Comparison of ENCODE assay signal across 8 cellular contexts in the genomic region with DNA sequence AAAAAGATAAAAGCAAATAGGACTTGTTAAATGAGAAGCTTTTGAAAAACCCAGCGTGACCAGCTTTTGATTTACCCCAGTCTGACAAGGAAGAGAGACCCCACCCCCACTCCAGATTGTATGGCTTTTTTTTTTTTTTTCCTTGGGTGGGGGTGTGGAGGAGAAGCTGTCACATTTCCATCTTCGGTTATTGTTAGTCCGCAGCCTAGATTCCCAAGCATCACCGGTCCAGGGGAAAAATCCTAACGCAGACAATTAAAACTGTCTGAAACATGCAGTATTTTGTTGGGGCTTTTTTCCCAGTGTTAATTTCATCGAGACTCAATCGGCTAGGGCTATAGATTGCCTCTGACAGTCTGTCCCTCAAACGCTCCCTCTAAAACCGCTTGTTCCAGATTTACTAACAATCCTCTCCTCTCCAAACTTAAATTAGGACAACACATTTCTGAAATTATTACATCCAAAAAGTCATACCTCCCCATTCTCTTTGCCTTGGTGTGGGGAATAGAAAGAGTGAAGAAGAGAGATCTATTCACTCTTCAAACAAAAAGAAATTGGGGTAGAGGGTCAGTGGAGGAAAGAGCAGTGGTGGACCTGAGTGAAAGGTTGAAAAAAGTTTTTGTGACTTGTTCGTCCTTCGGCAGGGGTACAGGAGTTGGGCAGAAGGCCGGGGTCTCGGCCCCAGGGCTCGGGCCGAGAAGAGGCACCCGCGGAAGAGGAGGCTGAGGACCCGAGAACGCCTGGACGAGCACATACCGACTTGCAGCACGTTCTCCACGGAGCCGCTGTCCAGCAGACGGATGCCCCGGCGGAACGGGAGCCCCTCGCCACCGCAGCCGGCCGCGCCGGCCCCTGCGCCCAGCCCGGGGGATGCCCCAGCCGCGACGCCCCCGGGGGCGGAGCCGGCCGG. TPM values are rescaled to one million over a fixed set of nuclear protein-coding genes. Genes with fewer than 3 reads are reported as not detected.
DNase-seq lines count a peak whose midpoint lies in the region; ATAC-seq and TF ChIP-seq lines count a peak whose summit lies in the region.

No MANE protein-coding gene starts in this region.

- peaks cover 16 to 17% of the 10 kb centered on the region in 2 donors for H3K4me1 Mint-ChIP-seq in natural killer cell

- H3K4me3 Mint-ChIP-seq in natural killer cell = peak overlapping the region; percentile 88

- H3K9me3 Mint-ChIP-seq in natural killer cell = no peaks in the 10 kb centered on the region

- ATAC-seq in GM19395 (IDR thresholded peaks at IDR 0.05; ENCODE audit: unreplicated experiment) (peak; percentile 17), natural killer cell (peak; percentile 25 to 43 (median 30)), aorta (ENCODE audit: low FRiP score) (peak; percentile 60)

- DNase-seq in ACHN (peak; percentile 8), NCI-H1694 (lab: John Stamatoyannopoulos, UW) (peak; percentile 66), fibroblast of the aortic adventitia (ENCODE audit: low read depth) (peak; percentile 35), natural killer cell (no peak), aorta (peak; percentile 56 to 83), germinal center (ENCODE audit: low spot score) (no peak)
- DNase-seq in activated T-cell treated with anti-CD3 and anti-CD28 coated beads, Interleukin-2, amount 50 U/mL, for 48 hours = peak; percentile 36 to 49

- H3K27me3 ChIP-seq in aorta (ENCODE audit: control insufficient read depth in 1 of 2, insufficient read depth in 2 of 2, low read length in 1 of 2) = no peaks in the 10 kb centered on the region

- in situ Hi-C loops in ACHN (cut with HindIII; ENCODE audit: low pct_ligation_motif_present, low pct_unique_long_range_greater_than_20kb, low sequenced_read_pairs) = no loop called here

- no peaks in the 10 kb centered on the region for H3K36me3 Mint-ChIP-seq in natural killer cell

- intact Hi-C loops in natural killer cell (cut with micrococcal nuclease) (no loop called here), aorta (cut with DNase I) (loop anchor here (10.0 kb wide), 2 partner anchors 60 to 100 kb away; no protein-coding TSS in a partner anchor)

- no peaks in the 10 kb centered on the region for H3K36me3 ChIP-seq in aorta (ENCODE audit: control insufficient read depth in 1 of 2, insufficient read depth in 2 of 2, low read length in 1 of 2)

- no peaks in the 10 kb centered on the region for H3K4me1 ChIP-seq in aorta (ENCODE audit: control insufficient read depth in 1 of 2, insufficient read depth in 2 of 2, low read length in 2 of 2)

- no peaks in the 10 kb centered on the region for H3K9me3 ChIP-seq in aorta (ENCODE audit: control insufficient read depth, low read length)

- H3K27ac ChIP-seq in aorta (ENCODE audit: low read depth in 1 of 2, low read length in 2 of 2) = peak overlapping the region in 1 of 2 donors; percentile 12

- 3 to 5% methylated on average over 17 to 43 of the region's 43 CpGs for WGBS in aorta, 2 donors

- H3K4me3 ChIP-seq in fibroblast of the aortic adventitia (ENCODE audit: low read depth, low read length) (peak overlapping the region; percentile 71), aorta (ENCODE audit: low read length in 2 of 2) (peak overlapping the region; percentile 58 to 75)

- H3K27ac Mint-ChIP-seq in natural killer cell = peak overlapping the region; percentile 55 to 71

- H3K27me3 Mint-ChIP-seq in natural killer cell (ENCODE audit: low read depth in 2 of 2) = peaks cover 0 to 8% of the 10 kb centered on the region in 2 donors

- TF ChIP-seq CTCF in fibroblast of the aortic adventitia (IDR thresholded peaks at IDR 0.05; ENCODE audit: insufficient read depth, low read length) = no peak
- no peak for TF ChIP-seq CTCF in natural killer cell (IDR thresholded peaks at IDR 0.05)

RNA-seq across cellular contexts. Expression of gene ZSWIM5, which starts 1.1 kb away (rescaled TPM):
- total RNA-seq in fibroblast of the aortic adventitia (ENCODE audit: low replicate concordance) = 0.49 and 4.7 TPM in 2 replicates
- total RNA-seq in natural killer cell = 1 to 10 TPM; 1.1 to 2.3 (median 1.3) TPM
- total RNA-seq in aorta = 1 to 10 TPM; 2.1 to 2.8 TPM
- 1 to 10 TPM in 1 of 2 donors, under 1 TPM in 1; 0.25 to 1.4 TPM for polyA plus RNA-seq in aorta

Comparison
In these comparisons a context has a peak if more than half of its experiments do, and no peak if none do; other contexts are left out.
1. DNase-seq: peak in ACHN (single experiment), NCI-H1694 (single experiment), activated T-cell treated with anti-CD3 and anti-CD28 coated beads, Interleukin-2, amount 50 U/mL, for 48 hours (2 of 2), fibroblast of the aortic adventitia (single experiment) and aorta (2 of 2); none in natural killer cell (single experiment) and germinal center (single experiment).
2. Peak in every context shown above with its lines, with median percentiles within 50 percentile points of each other: ATAC-seq.